In genomic region chr5:67636850-67637524, GRCh38 we compare ENCODE assay signal across 27 cellular contexts.
"Had no signal": no experiment of that assay in that cellular context is flagged by ENCODE, and none has a peak within 500 bp of the region (broad histone marks: within the 10 kb centered on the region; RNA-seq: fewer than 3 reads in every experiment).

No MANE protein-coding gene starts in this region.

- H3K27ac ChIP-seq: adrenal gland, body of pancreas, cardiac muscle cell, foreskin keratinocyte had no signal

- H3K27ac Mint-ChIP-seq: activated CD8-positive, alpha-beta T cell treated with anti-CD3 and anti-CD28 coated beads for 36 hours; activated naive CD4-positive, alpha-beta T cell treated with anti-CD3 and anti-CD28 coated beads for 36 hours; activated naive CD4-positive, alpha-beta T cell treated with anti-CD3 and anti-CD28 coated beads, Interleukin-2, amount 50 U/mL, for 24 hours; activated naive CD8-positive, alpha-beta T cell treated with anti-CD3 and anti-CD28 coated beads for 36 hours; activated naive CD8-positive, alpha-beta T cell treated with anti-CD3 and anti-CD28 coated beads, Interleukin-2, amount 50 U/mL, for 24 hours; activated T-helper 17 cell treated with anti-CD3 and anti-CD28 coated beads, Interleukin-2, amount 50 U/mL, for 72 hours; effector memory CD8-positive, alpha-beta T cell; WTC11 had no signal

- H3K4me1 ChIP-seq: adrenal gland, body of pancreas had no signal

- ATAC-seq: activated CD8-positive, alpha-beta T cell treated with anti-CD3 and anti-CD28 coated beads for 36 hours; activated naive CD8-positive, alpha-beta T cell treated with anti-CD3 and anti-CD28 coated beads, Interleukin-2, amount 50 U/mL, for 24 hours; activated T-cell treated with anti-CD3 and anti-CD28 coated beads, Interleukin-2, amount 50 U/mL, for 4 hours; activated T-helper 17 cell treated with anti-CD3 and anti-CD28 coated beads, Interleukin-2, amount 50 U/mL, for 72 hours; body of pancreas; effector memory CD8-positive, alpha-beta T cell; foreskin keratinocyte; WTC11 had no signal

- H3K9me3 ChIP-seq: adrenal gland, body of pancreas, esophagus muscularis mucosa, gastroesophageal sphincter had no signal

- H3K4me3 Mint-ChIP-seq: activated CD8-positive, alpha-beta T cell treated with anti-CD3 and anti-CD28 coated beads for 36 hours; activated naive CD4-positive, alpha-beta T cell treated with anti-CD3 and anti-CD28 coated beads for 36 hours; activated naive CD4-positive, alpha-beta T cell treated with anti-CD3 and anti-CD28 coated beads, Interleukin-2, amount 50 U/mL, for 24 hours; activated naive CD8-positive, alpha-beta T cell treated with anti-CD3 and anti-CD28 coated beads for 36 hours; activated naive CD8-positive, alpha-beta T cell treated with anti-CD3 and anti-CD28 coated beads, Interleukin-2, amount 50 U/mL, for 24 hours; activated T-cell treated with anti-CD3 and anti-CD28 coated beads, Interleukin-2, amount 50 U/mL, for 4 hours; activated T-helper 17 cell treated with anti-CD3 and anti-CD28 coated beads, Interleukin-2, amount 50 U/mL, for 72 hours; central memory CD8-positive, alpha-beta T cell; effector memory CD8-positive, alpha-beta T cell; WTC11 had no signal

- H3K4me1 Mint-ChIP-seq: activated naive CD4-positive, alpha-beta T cell treated with anti-CD3 and anti-CD28 coated beads, Interleukin-2, amount 50 U/mL, for 24 hours; activated naive CD8-positive, alpha-beta T cell treated with anti-CD3 and anti-CD28 coated beads for 36 hours; activated naive CD8-positive, alpha-beta T cell treated with anti-CD3 and anti-CD28 coated beads, Interleukin-2, amount 50 U/mL, for 24 hours; activated T-helper 17 cell treated with anti-CD3 and anti-CD28 coated beads, Interleukin-2, amount 50 U/mL, for 72 hours; central memory CD8-positive, alpha-beta T cell had no signal

- DNase-seq: activated CD4-positive, alpha-beta T cell treated with anti-CD3 and anti-CD28 coated beads for 1 hour; activated CD4-positive, alpha-beta T cell treated with anti-CD3 and anti-CD28 coated beads for 48 hours; activated CD4-positive, alpha-beta T cell treated with anti-CD3 and anti-CD28 coated beads, Interleukin-2, amount 50 U/mL, for 1 hour; activated CD4-positive, alpha-beta T cell treated with anti-CD3 and anti-CD28 coated beads, Interleukin-2, amount 50 U/mL, for 48 hours; activated CD8-positive, alpha-beta memory T cell treated with anti-CD3 and anti-CD28 coated beads for 24 hours; activated CD8-positive, alpha-beta T cell treated with anti-CD3 and anti-CD28 coated beads for 36 hours; activated effector memory CD4-positive, alpha-beta T cell treated with anti-CD3 and anti-CD28 coated beads, Interleukin-2, amount 50 U/mL, for 16 hours; activated naive CD4-positive, alpha-beta T cell treated with anti-CD3 and anti-CD28 coated beads for 36 hours; activated naive CD8-positive, alpha-beta T cell treated with anti-CD3 and anti-CD28 coated beads for 36 hours; activated naive CD8-positive, alpha-beta T cell treated with anti-CD3 and anti-CD28 coated beads, Interleukin-2, amount 50 U/mL, for 24 hours; activated T-cell treated with anti-CD3 and anti-CD28 coated beads, Interleukin-2, amount 50 U/mL, for 4 hours; cortex of kidney; dermis blood vessel endothelial cell; effector CD4-positive, alpha-beta T cell; effector memory CD8-positive, alpha-beta T cell; erythroblast; foreskin keratinocyte; T-helper 2 cell had no signal

- H3K27me3 ChIP-seq: adrenal gland, body of pancreas, cardiac muscle cell, esophagus muscularis mucosa, foreskin keratinocyte, gastroesophageal sphincter had no signal

- H3K36me3 ChIP-seq: adrenal gland, cardiac muscle cell, esophagus muscularis mucosa, gastroesophageal sphincter had no signal

- H3K4me3 ChIP-seq: adrenal gland, body of pancreas, cardiac muscle cell, esophagus muscularis mucosa, gastroesophageal sphincter had no signal

- H3K27me3 Mint-ChIP-seq: activated CD8-positive, alpha-beta T cell treated with anti-CD3 and anti-CD28 coated beads for 36 hours; activated naive CD8-positive, alpha-beta T cell treated with anti-CD3 and anti-CD28 coated beads for 36 hours; activated naive CD8-positive, alpha-beta T cell treated with anti-CD3 and anti-CD28 coated beads, Interleukin-2, amount 50 U/mL, for 24 hours had no signal

- H3K36me3 Mint-ChIP-seq: activated naive CD4-positive, alpha-beta T cell treated with anti-CD3 and anti-CD28 coated beads, Interleukin-2, amount 50 U/mL, for 24 hours had no signal
